Comparison of ENCODE assay signal across 10 cellular contexts in genomic region chr5:159310492-159310891, GRCh38. TPM values are rescaled to one million over a fixed set of nuclear protein-coding genes. Genes with fewer than 3 reads are reported as not detected.
DNase-seq lines count a peak whose midpoint lies in the region; ATAC-seq lines count a peak whose summit lies in the region.
"Had no signal": no experiment of that assay in that cellular context is flagged by ENCODE, and none has a peak within 500 bp of the region (broad histone marks: within the 10 kb centered on the region; RNA-seq: fewer than 3 reads in every experiment).

No MANE protein-coding gene starts in this region.

- ATAC-seq in GM21360 (IDR thresholded peaks at IDR 0.05; ENCODE audit: unreplicated experiment) (no peak), HG02763 (IDR thresholded peaks at IDR 0.05; ENCODE audit: unreplicated experiment) (no peak)

- H3K4me3 ChIP-seq in iPS DF 6.9 (ENCODE audit: low read length), result peak overlapping the region; percentile 8; the same call in 1 of the 2 replicates
- H3K4me3 ChIP-seq: BLaER1, PC-9 had no signal

- DNase-seq in NCI-H345 (lab: John Stamatoyannopoulos, UW) (peak; percentile 21), NCI-H345 treated with DMSO at 0.1 percent for 48 hours (lab: John Stamatoyannopoulos, UW; ENCODE audit: unreplicated experiment) (no peak), activated T-cell treated with anti-CD3 and anti-CD28 coated beads for 24 hours (ENCODE audit: low read depth) (peak; percentile 16), iPS DF 6.9 (ENCODE audit: low read depth, low spot score) (no peak), dermis blood vessel endothelial cell (no peak)
- peak; percentile 27 for DNase-seq in stimulated activated CD4-positive, alpha-beta T cell treated with anti-CD3 and anti-CD28 coated beads, Interleukin-4, amount 100 ng/mL, for 24 hours

- no peak overlapping the region for H3K27ac ChIP-seq in iPS DF 6.9 (ENCODE audit: low read length)
- H3K27ac ChIP-seq: BLaER1, PC-9 had no signal

- no peaks in the 10 kb centered on the region for H3K9me3 ChIP-seq in iPS DF 6.9 (ENCODE audit: control insufficient read depth, insufficient read depth, low read length)
- H3K9me3 ChIP-seq: BLaER1 had no signal

- H3K27me3 ChIP-seq in iPS DF 6.9 (ENCODE audit: control insufficient read depth, insufficient read depth, low read length), result no peaks in the 10 kb centered on the region; the same call in 1 of the 2 replicates
- H3K27me3 ChIP-seq: BLaER1 had no signal

- H3K4me1 ChIP-seq in iPS DF 6.9 (ENCODE audit: control insufficient read depth, insufficient read depth, low read length), result no peaks in the 10 kb centered on the region
- H3K4me1 ChIP-seq: BLaER1 had no signal

- H3K36me3 ChIP-seq in iPS DF 6.9 (ENCODE audit: control insufficient read depth, insufficient read depth, low read length), result no peaks in the 10 kb centered on the region
- H3K36me3 ChIP-seq: BLaER1 had no signal

- no CpG with 5 or more reads among the region's 27 CpGs for WGBS in iPS DF 6.9 (ENCODE audit: insufficient coverage, insufficient read length)

RNA-seq across cellular contexts. Expression of gene IL12B, which starts 19.8 kb away (rescaled TPM):
- not detected in 2 replicates for total RNA-seq in dermis blood vessel endothelial cell
- total RNA-seq: PC-9 had no signal

RNA-seq across cellular contexts. Expression of gene UBLCP1, which starts 47.4 kb away (rescaled TPM):
- 11.7 and 14.8 TPM in 2 replicates for total RNA-seq in dermis blood vessel endothelial cell

Comparison
In these comparisons a context has a peak if more than half of its experiments do, and no peak if none do; other contexts are left out.
1. DNase-seq: peak in NCI-H345 (single experiment), activated T-cell treated with anti-CD3 and anti-CD28 coated beads for 24 hours (single experiment) and stimulated activated CD4-positive, alpha-beta T cell treated with anti-CD3 and anti-CD28 coated beads, Interleukin-4, amount 100 ng/mL, for 24 hours (single experiment); none in NCI-H345 treated with DMSO at 0.1 percent for 48 hours (single experiment), iPS DF 6.9 (single experiment) and dermis blood vessel endothelial cell (single experiment).